Comparison of ENCODE assay signal across 25 cellular contexts in the genomic region with DNA sequence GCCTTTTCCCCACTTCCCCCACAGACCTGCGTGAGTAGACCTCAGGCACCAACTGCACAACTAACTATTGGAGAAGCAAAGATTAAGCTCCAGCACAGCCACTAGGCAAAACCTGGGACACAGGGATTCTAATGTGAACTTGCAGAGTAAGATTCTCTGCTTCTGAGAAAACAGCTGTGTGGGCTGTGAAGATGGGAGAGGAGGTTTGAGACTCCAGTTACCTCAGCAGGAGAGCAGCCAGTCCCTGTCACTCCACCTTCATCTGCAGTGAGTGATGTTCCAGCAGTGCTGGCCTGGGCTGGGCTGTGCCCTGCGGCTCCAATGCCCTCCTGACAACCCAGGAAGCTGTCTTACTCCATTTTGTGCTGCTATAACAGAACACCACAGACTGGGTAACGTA.
"Had no signal": no experiment of that assay in that cellular context is flagged by ENCODE, and none has a peak within 500 bp of the region (broad histone marks: within the 10 kb centered on the region; RNA-seq: fewer than 3 reads in every experiment).

No MANE protein-coding gene starts in this region.

- H3K27me3 Mint-ChIP-seq: dendritic cell treated with granulocyte-macrophage colony-stimulating factor and Interleukin-4, amounts not matched to agents 40 ng/mL and 50 ng/mL, for 4 days; naive thymus-derived CD4-positive, alpha-beta T cell; stimulated activated naive B cell treated with anti-CD40 and anti-IgM and Interleukin-4, amounts not matched to agents 10 μg/mL and 1 μg/mL and 100 μg/mL, for 72 hours; stimulated activated naive CD8-positive, alpha-beta T cell treated with anti-CD3 and anti-CD28 coated beads, Interleukin-15, Interleukin-2, amounts not matched to agents 100 ng/mL and 50 ng/mL, for 24 hours had no signal

- H3K36me3 ChIP-seq: colonic mucosa, gastrocnemius medialis, left lung, pancreas, thoracic aorta, upper lobe of right lung, vagina had no signal

- H3K27ac Mint-ChIP-seq: endodermal cell; naive thymus-derived CD4-positive, alpha-beta T cell; nephron; stimulated activated naive B cell treated with anti-CD40 and anti-IgM and Interleukin-4, amounts not matched to agents 10 μg/mL and 1 μg/mL and 100 μg/mL, for 72 hours; stimulated activated naive CD8-positive, alpha-beta T cell treated with anti-CD3 and anti-CD28 coated beads, Interleukin-15, Interleukin-2, amounts not matched to agents 100 ng/mL and 50 ng/mL, for 24 hours had no signal

- H3K9me3 ChIP-seq: colonic mucosa, gastrocnemius medialis, left lung, pancreas, thoracic aorta, tibial nerve, upper lobe of right lung, vagina had no signal

- H3K4me2 ChIP-seq: smooth muscle cell had no signal

- ATAC-seq: esophagus mucosa; gastrocnemius medialis; left lung; naive thymus-derived CD4-positive, alpha-beta T cell; pancreas; sciatic nerve; upper lobe of right lung had no signal

- H3K27me3 ChIP-seq: colonic mucosa, gastrocnemius medialis, left lung, pancreas, tibial nerve, upper lobe of right lung, vagina had no signal

- H3K4me3 Mint-ChIP-seq: dendritic cell treated with granulocyte-macrophage colony-stimulating factor and Interleukin-4, amounts not matched to agents 40 ng/mL and 50 ng/mL, for 4 days; endodermal cell; naive thymus-derived CD4-positive, alpha-beta T cell; nephron; stimulated activated naive B cell treated with anti-CD40 and anti-IgM and Interleukin-4, amounts not matched to agents 10 μg/mL and 1 μg/mL and 100 μg/mL, for 72 hours; stimulated activated naive CD8-positive, alpha-beta T cell treated with anti-CD3 and anti-CD28 coated beads, Interleukin-15, Interleukin-2, amounts not matched to agents 100 ng/mL and 50 ng/mL, for 24 hours had no signal

- H3K4me1 ChIP-seq: colonic mucosa, gastrocnemius medialis, left lung, pancreas, tibial nerve, upper lobe of right lung, vagina had no signal

- H3K27ac ChIP-seq: colonic mucosa, epithelial cell of prostate, gastrocnemius medialis, left lung, pancreas, thoracic aorta, tibial nerve, upper lobe of right lung, vagina had no signal

- H3K4me3 ChIP-seq: colonic mucosa, gastrocnemius medialis, left lung, pancreas, smooth muscle cell, thoracic aorta, tibial nerve, upper lobe of right lung, vagina had no signal

- H3K9me3 Mint-ChIP-seq: dendritic cell treated with granulocyte-macrophage colony-stimulating factor and Interleukin-4, amounts not matched to agents 40 ng/mL and 50 ng/mL, for 4 days; naive thymus-derived CD4-positive, alpha-beta T cell; nephron; stimulated activated naive B cell treated with anti-CD40 and anti-IgM and Interleukin-4, amounts not matched to agents 10 μg/mL and 1 μg/mL and 100 μg/mL, for 72 hours; stimulated activated naive CD8-positive, alpha-beta T cell treated with anti-CD3 and anti-CD28 coated beads, Interleukin-15, Interleukin-2, amounts not matched to agents 100 ng/mL and 50 ng/mL, for 24 hours had no signal

- H3K4me1 Mint-ChIP-seq: nephron had no signal

- DNase-seq: colonic mucosa; effector CD8-positive, alpha-beta T cell; endodermal cell; foreskin fibroblast; gastrocnemius medialis; kidney; left lung; mesendoderm; midbrain; naive thymus-derived CD4-positive, alpha-beta T cell; occipital lobe; pancreas; stimulated activated CD4-positive, alpha-beta T cell treated with anti-CD3 and anti-CD28 coated beads, Interleukin-4, amount 100 ng/mL, for 4 hours; stimulated activated naive B cell treated with anti-CD40 and anti-IgM and Interleukin-4, amounts not matched to agents 10 μg/mL and 1 μg/mL and 100 μg/mL, for 72 hours; upper lobe of right lung had no signal
